Comparison of ENCODE assay signal across 8 cellular contexts in genomic region chr11:118911113-118911879, GRCh38. TPM values are rescaled to one million over a fixed set of nuclear protein-coding genes. Genes with fewer than 3 reads are reported as not detected.
A peak's percentile ranks its signal among the peaks of the same experiment; 100 is the strongest.
DNase-seq lines count a peak whose midpoint lies in the region; ATAC-seq and TF ChIP-seq lines count a peak whose summit lies in the region.

No MANE protein-coding gene starts in this region.

- H3K27me3 ChIP-seq in right atrium auricular region (no peaks in the 10 kb centered on the region), gastrocnemius medialis (no peaks in the 10 kb centered on the region)

- peaks cover 0 to 93% of the 10 kb centered on the region in 2 donors for H3K4me1 ChIP-seq in right atrium auricular region
- peaks cover 92 to 93% of the 10 kb centered on the region in 2 donors for H3K4me1 ChIP-seq in gastrocnemius medialis

- ATAC-seq in activated CD8-positive, alpha-beta T cell treated with anti-CD3 and anti-CD28 coated beads, Interleukin-2, amount 10 ng/mL, durations not matched to agents 7 days and 5 days, result no peak
- ATAC-seq in gastrocnemius medialis (no peak), GM21576 (IDR thresholded peaks at IDR 0.05; ENCODE audit: unreplicated experiment) (no peak)

- H3K27ac ChIP-seq in right atrium auricular region (peak overlapping the region; percentile 94 to 98), gastrocnemius medialis (peak overlapping the region; percentile 89 to 100 (median 96))

- H3K9me3 ChIP-seq in right atrium auricular region (no peaks in the 10 kb centered on the region), gastrocnemius medialis (no peaks in the 10 kb centered on the region)

- peaks cover 21% of the 10 kb centered on the region for H3K36me3 ChIP-seq in right atrium auricular region
- H3K36me3 ChIP-seq in gastrocnemius medialis, result peaks cover 0 to 11% of the 10 kb centered on the region in 2 donors

- DNase-seq in HT-29 (ENCODE audit: low spot score) (peak; percentile 87), right atrium auricular region (ENCODE audit: low spot score) (no peak), gastrocnemius medialis (no peak), NCI-H2081 treated with DMSO at 0.1 percent for 48 hours (lab: John Stamatoyannopoulos, UW) (no peak), KBM-7 (no peak), activated gamma-delta T cell treated with Interleukin-2 at 50 U/mL for 16 hours (no peak)
- DNase-seq in activated CD8-positive, alpha-beta T cell treated with anti-CD3 and anti-CD28 coated beads, Interleukin-2, amount 10 ng/mL, durations not matched to agents 7 days and 5 days, result no peak

- peaks cover 31% of the 10 kb centered on the region for H3K36me3 Mint-ChIP-seq in activated CD8-positive, alpha-beta T cell treated with anti-CD3 and anti-CD28 coated beads, Interleukin-2, amount 10 ng/mL, durations not matched to agents 7 days and 5 days (ENCODE audit: low read depth)

- in situ Hi-C loops in gastrocnemius medialis (cut with MboI; ENCODE audit: low sequenced_read_pairs in 4 of 4), result no loop called here
- in situ Hi-C loops in KBM-7 (cut with MboI; ENCODE audit: low pct_unique_long_range_greater_than_20kb, low sequenced_read_pairs), result no loop called here

- no peak for TF ChIP-seq POLR2A in gastrocnemius medialis (IDR thresholded peaks at IDR 0.05)

- H3K9me3 Mint-ChIP-seq in activated CD8-positive, alpha-beta T cell treated with anti-CD3 and anti-CD28 coated beads, Interleukin-2, amount 10 ng/mL, durations not matched to agents 7 days and 5 days (ENCODE audit: insufficient read depth), result no peaks in the 10 kb centered on the region

- peak overlapping the region; percentile 95 for H3K27ac Mint-ChIP-seq in activated CD8-positive, alpha-beta T cell treated with anti-CD3 and anti-CD28 coated beads, Interleukin-2, amount 10 ng/mL, durations not matched to agents 7 days and 5 days

- TF ChIP-seq CTCF in right atrium auricular region (IDR thresholded peaks at IDR 0.05) (no peak), gastrocnemius medialis (IDR thresholded peaks at IDR 0.05 in 4 of 5, conservative IDR thresholded peaks at IDR 0.05 in 1 of 5) (no peak)

- no peaks in the 10 kb centered on the region for H3K27me3 Mint-ChIP-seq in activated CD8-positive, alpha-beta T cell treated with anti-CD3 and anti-CD28 coated beads, Interleukin-2, amount 10 ng/mL, durations not matched to agents 7 days and 5 days (ENCODE audit: low read depth)

- POLR2A ChIA-PET in activated CD8-positive, alpha-beta T cell treated with anti-CD3 and anti-CD28 coated beads, Interleukin-2, amount 10 ng/mL, durations not matched to agents 7 days and 5 days (lab: Charles Lee), result interaction anchor here (0.8 to 6.4 kb wide), 8 partner anchors 7 to 121 kb away, joined by 3 to 104 read pairs (median 6); partner anchors contain the start of genes BCL9L and DDX6

- peak overlapping the region; percentile 72 for H3K4me3 Mint-ChIP-seq in activated CD8-positive, alpha-beta T cell treated with anti-CD3 and anti-CD28 coated beads, Interleukin-2, amount 10 ng/mL, durations not matched to agents 7 days and 5 days

- H3K4me3 ChIP-seq in right atrium auricular region, result peak overlapping the region; percentile 39 to 43
- peak overlapping the region; percentile 41 to 59 (median 50) for H3K4me3 ChIP-seq in gastrocnemius medialis

- peaks cover 85% of the 10 kb centered on the region for H3K4me1 Mint-ChIP-seq in activated CD8-positive, alpha-beta T cell treated with anti-CD3 and anti-CD28 coated beads, Interleukin-2, amount 10 ng/mL, durations not matched to agents 7 days and 5 days (ENCODE audit: low read depth)

- CTCF ChIA-PET in activated CD8-positive, alpha-beta T cell treated with anti-CD3 and anti-CD28 coated beads, Interleukin-2, amount 10 ng/mL, durations not matched to agents 7 days and 5 days (lab: Charles Lee), result interaction anchor here (1.1 to 3.2 kb wide), 4 partner anchors 29 to 123 kb away, joined by 3 to 10 read pairs (median 4); partner anchors contain the start of genes CENATAC and UPK2

- intact Hi-C loops in gastrocnemius medialis (cut with DNase I; ENCODE audit: low total_unique reads), result loop anchor here (1.0 kb wide), 1 partner anchor 12 kb away; no protein-coding TSS in a partner anchor

RNA-seq across cellular contexts. Expression of gene BCL9L, which starts 14.4 kb away (rescaled TPM):
- 77.9 and 94.4 TPM in 2 replicates for total RNA-seq in HT-29 (2014; rRNA removed; shearing (Covaris generic))
- 10 to 100 TPM; 70.0 to 70.6 TPM for total RNA-seq in activated CD8-positive, alpha-beta T cell treated with anti-CD3 and anti-CD28 coated beads, Interleukin-2, amount 10 ng/mL, durations not matched to agents 7 days and 5 days
- 10 to 100 TPM; 17.5 to 43.7 TPM for total RNA-seq in right atrium auricular region
- total RNA-seq in gastrocnemius medialis, result 10 to 100 TPM; 17.1 to 35.6 (median 23.8) TPM

RNA-seq across cellular contexts. Expression of gene CXCR5, which starts 27.6 kb away (rescaled TPM):
- not detected in 2 replicates for total RNA-seq in HT-29 (2014; rRNA removed; shearing (Covaris generic))
- under 1 TPM; 0.08 to 0.18 TPM for total RNA-seq in activated CD8-positive, alpha-beta T cell treated with anti-CD3 and anti-CD28 coated beads, Interleukin-2, amount 10 ng/mL, durations not matched to agents 7 days and 5 days
- total RNA-seq in right atrium auricular region, result under 1 TPM in 1 of 2 donors, not detected in 1; 0.16 TPM
- not detected for total RNA-seq in gastrocnemius medialis

RNA-seq across cellular contexts. Expression of gene UPK2, which starts 44.8 kb away (rescaled TPM):
- total RNA-seq in HT-29 (2014; rRNA removed; shearing (Covaris generic)), result 0.31 TPM in 1 of 2 replicates, not detected in the other
- not detected for total RNA-seq in activated CD8-positive, alpha-beta T cell treated with anti-CD3 and anti-CD28 coated beads, Interleukin-2, amount 10 ng/mL, durations not matched to agents 7 days and 5 days
- not detected for total RNA-seq in right atrium auricular region
- not detected for total RNA-seq in gastrocnemius medialis
